In genomic region chr4:157315968-157316367, GRCh38 we compare ENCODE assay signal across 24 cellular contexts.
DNase-seq lines count a peak whose midpoint lies in the region; ATAC-seq, FAIRE-seq and TF ChIP-seq lines count a peak whose summit lies in the region.
"Had no signal": no experiment of that assay in that cellular context is flagged by ENCODE, and none has a peak within 500 bp of the region (broad histone marks: within the 10 kb centered on the region; RNA-seq: fewer than 3 reads in every experiment).

No MANE protein-coding gene starts in this region.

- no peak for FAIRE-seq in bronchial epithelial cell (lab: Jason Lieb, UNC)
- FAIRE-seq: GM12891, HepG2 had no signal

- H3K36me3 ChIP-seq in bronchial epithelial cell (ENCODE audit: control insufficient read depth, insufficient read depth, low read length): no peaks in the 10 kb centered on the region

- H3K27ac Mint-ChIP-seq in activated T-cell treated with anti-CD3 and anti-CD28 coated beads, Interleukin-2, amount 50 U/mL, for 72 hours: no peak overlapping the region
- H3K27ac Mint-ChIP-seq: B cell; CD8-positive, alpha-beta T cell had no signal

- no peaks in the 10 kb centered on the region for H3K27me3 ChIP-seq in bronchial epithelial cell (ENCODE audit: control insufficient read depth, insufficient read depth, low read length)

- TF ChIP-seq CTCF in bronchial epithelial cell (IDR thresholded peaks at IDR 0.05; ENCODE audit: insufficient read depth, low read length, severe bottlenecking): no peak

- peak; percentile 59 for DNase-seq in NCI-H82 (lab: John Stamatoyannopoulos, UW)
- no peak for DNase-seq in NCI-H82 treated with DMSO at 0.1 percent for 48 hours (lab: John Stamatoyannopoulos, UW; ENCODE audit: unreplicated experiment)
- DNase-seq in bronchial epithelial cell (ENCODE audit: low read depth): peak; percentile 8
- peak; percentile 0 for DNase-seq in hepatic stellate cell (ENCODE audit: low spot score)
- DNase-seq in posterior vena cava (ENCODE audit: low spot score): no peak
- no peak for DNase-seq in activated T-cell treated with anti-CD3 and anti-CD28 coated beads, Interleukin-2, amount 50 U/mL, for 72 hours
- DNase-seq: Caco-2; CD8-positive, alpha-beta T cell; GDM1; Kasumi-1; MV-4-11; NCI-H1105 treated with DMSO at 0.1 percent for 48 hours; NCI-H146; NCI-H1930; NCI-H2107; NCI-H774; SIG-M5; SK-N-SH had no signal

- ATAC-seq in activated T-cell treated with anti-CD3 and anti-CD28 coated beads, Interleukin-2, amount 50 U/mL, for 72 hours (replicated peaks in 1 of 2): no peak
- ATAC-seq in HG03139 (IDR thresholded peaks at IDR 0.05; ENCODE audit: unreplicated experiment) (no peak), GM21529 (IDR thresholded peaks at IDR 0.05; ENCODE audit: unreplicated experiment) (no peak)
- ATAC-seq: CD8-positive, alpha-beta T cell; HepG2; Panc1 had no signal

- H3K4me3 ChIP-seq in bronchial epithelial cell (ENCODE audit: low read depth, low read length): no peak overlapping the region

- intact Hi-C loops in posterior vena cava (cut with DNase I): no loop called here

- no peaks in the 10 kb centered on the region for H3K4me1 Mint-ChIP-seq in activated T-cell treated with anti-CD3 and anti-CD28 coated beads, Interleukin-2, amount 50 U/mL, for 72 hours (ENCODE audit: low read depth)
- H3K4me1 Mint-ChIP-seq: B cell had no signal

- H3K27me3 Mint-ChIP-seq in activated T-cell treated with anti-CD3 and anti-CD28 coated beads, Interleukin-2, amount 50 U/mL, for 72 hours (ENCODE audit: low read depth): no peaks in the 10 kb centered on the region
- H3K27me3 Mint-ChIP-seq: B cell had no signal

- peaks cover 2 to 3% of the 10 kb centered on the region in 2 donors for H3K9me3 Mint-ChIP-seq in activated T-cell treated with anti-CD3 and anti-CD28 coated beads, Interleukin-2, amount 50 U/mL, for 72 hours

- no peak overlapping the region for H3K4me3 Mint-ChIP-seq in activated T-cell treated with anti-CD3 and anti-CD28 coated beads, Interleukin-2, amount 50 U/mL, for 72 hours
- H3K4me3 Mint-ChIP-seq: B cell; CD8-positive, alpha-beta T cell had no signal

- no peaks in the 10 kb centered on the region for H3K36me3 Mint-ChIP-seq in activated T-cell treated with anti-CD3 and anti-CD28 coated beads, Interleukin-2, amount 50 U/mL, for 72 hours (ENCODE audit: insufficient read depth in 2 of 2)
- H3K36me3 Mint-ChIP-seq: CD8-positive, alpha-beta T cell had no signal

Comparison
In these comparisons a context has a peak if more than half of its experiments do, and no peak if none do; other contexts are left out.
1. DNase-seq: peak in NCI-H82 (single experiment), bronchial epithelial cell (single experiment) and hepatic stellate cell (single experiment); none in NCI-H82 treated with DMSO at 0.1 percent for 48 hours (single experiment), posterior vena cava (single experiment) and activated T-cell treated with anti-CD3 and anti-CD28 coated beads, Interleukin-2, amount 50 U/mL, for 72 hours (0 of 2).